Comparison of ENCODE assay signal across 8 cellular contexts in genomic region chr20:53736757-53737403, GRCh38.
DNase-seq lines count a peak whose midpoint lies in the region; ATAC-seq and TF ChIP-seq lines count a peak whose summit lies in the region.

No MANE protein-coding gene starts in this region.

- H3K4me2 ChIP-seq in SU-DHL-6 (ENCODE audit: low read depth, low read length, poor library complexity, severe bottlenecking), result peak overlapping the region; percentile 21

- ATAC-seq in HG03342 (IDR thresholded peaks at IDR 0.05; ENCODE audit: unreplicated experiment) (peak; percentile 40), gastrocnemius medialis (no peak)

- H3K4me3 ChIP-seq in SU-DHL-6 (ENCODE audit: insufficient read depth, low read length, poor library complexity, severe bottlenecking) (no peak overlapping the region), fibroblast of villous mesenchyme (ENCODE audit: low read depth, low read length) (no peak overlapping the region), gastrocnemius medialis (peak overlapping the region in 1 of 4 donors; percentile 8)

- TF ChIP-seq CTCF in SU-DHL-6 (IDR thresholded peaks at IDR 0.05; ENCODE audit: insufficient read depth, low read length, poor library complexity, severe bottlenecking) (no peak), fibroblast of villous mesenchyme (IDR thresholded peaks at IDR 0.05; ENCODE audit: insufficient read depth, low read depth, low read length) (no peak), gastrocnemius medialis (IDR thresholded peaks at IDR 0.05 in 4 of 5, conservative IDR thresholded peaks at IDR 0.05 in 1 of 5) (no peak)

- peaks cover 4 to 28% of the 10 kb centered on the region in 2 donors for H3K4me1 ChIP-seq in gastrocnemius medialis

- no peak for TF ChIP-seq POLR2A in gastrocnemius medialis (IDR thresholded peaks at IDR 0.05)

- H3K9me2 ChIP-seq in SU-DHL-6 (replicated peaks; ENCODE audit: insufficient read depth, low read length), result no peaks in the 10 kb centered on the region

- H3K9me3 ChIP-seq in SU-DHL-6 (ENCODE audit: insufficient read depth, low read length) (no peaks in the 10 kb centered on the region), gastrocnemius medialis (no peaks in the 10 kb centered on the region)

- H3K36me3 ChIP-seq in SU-DHL-6 (ENCODE audit: low read length) (no peaks in the 10 kb centered on the region), gastrocnemius medialis (no peaks in the 10 kb centered on the region)

- no peak overlapping the region for H3K27ac ChIP-seq in SU-DHL-6 (ENCODE audit: low read depth, low read length)
- peak overlapping the region in 3 of 4 donors; percentile 71 for H3K27ac ChIP-seq in gastrocnemius medialis

- no peaks in the 10 kb centered on the region for H3F3A ChIP-seq in SU-DHL-6 (ENCODE audit: insufficient read depth)

- peak overlapping the region; percentile 27 for H2AFZ ChIP-seq in SU-DHL-6 (ENCODE audit: low read depth, low read length, severe bottlenecking)

- H4K20me1 ChIP-seq in SU-DHL-6 (ENCODE audit: low read depth, low read length), result no peaks in the 10 kb centered on the region

- H3K27me3 ChIP-seq in SU-DHL-6 (ENCODE audit: low read length) (no peaks in the 10 kb centered on the region), gastrocnemius medialis (no peaks in the 10 kb centered on the region)

- intact Hi-C loops in gastrocnemius medialis (cut with DNase I; ENCODE audit: low total_unique reads), result loop anchor here (5.0 to 10.0 kb wide), 5 partner anchors 82 to 178 kb away; partner anchors contain the start of gene ZNF217

- no peak overlapping the region for H3K9ac ChIP-seq in SU-DHL-6 (ENCODE audit: low read length)

- H3K79me2 ChIP-seq in SU-DHL-6 (ENCODE audit: insufficient read depth, low read length), result no peaks in the 10 kb centered on the region

- in situ Hi-C loops in gastrocnemius medialis (cut with MboI; ENCODE audit: low sequenced_read_pairs in 4 of 4), result no loop called here

- DNase-seq in ELR (ENCODE audit: low read depth), result peak; percentile 66
- DNase-seq in fibroblast of villous mesenchyme (ENCODE audit: low read depth), result peak; percentile 58
- no peak for DNase-seq in gastrocnemius medialis
- DNase-seq in HuH-7.5 (ENCODE audit: low spot score), result no peak
- no peak for DNase-seq in NCI-H69 (lab: John Stamatoyannopoulos, UW)
- no peak for DNase-seq in activated gamma-delta T cell treated with Interleukin-2 at 50 U/mL for 16 hours

Comparison
In these comparisons a context has a peak if more than half of its experiments do, and no peak if none do; other contexts are left out.
1. DNase-seq: peak in ELR (single experiment) and fibroblast of villous mesenchyme (single experiment); none in gastrocnemius medialis (0 of 2), HuH-7.5 (single experiment), NCI-H69 (single experiment) and activated gamma-delta T cell treated with Interleukin-2 at 50 U/mL for 16 hours (single experiment).